Comparison of ENCODE assay signal across 14 cellular contexts in genomic region chr2:96114903-96115581, GRCh38. TPM values are rescaled to one million over a fixed set of nuclear protein-coding genes. Genes with fewer than 3 reads are reported as not detected.
DNase-seq lines count a peak whose midpoint lies in the region; ATAC-seq and TF ChIP-seq lines count a peak whose summit lies in the region.
"Had no signal": no experiment of that assay in that cellular context is flagged by ENCODE, and none has a peak within 500 bp of the region (broad histone marks: within the 10 kb centered on the region; RNA-seq: fewer than 3 reads in every experiment).

No MANE protein-coding gene starts in this region.

- H3K4me1 ChIP-seq in left ventricle myocardium inferior (peaks cover 45% of the 10 kb centered on the region), psoas muscle (peaks cover 6% of the 10 kb centered on the region)

- peaks cover 40% of the 10 kb centered on the region for H3K27me3 ChIP-seq in left ventricle myocardium inferior (ENCODE audit: low read depth)
- H3K27me3 ChIP-seq in psoas muscle (ENCODE audit: insufficient read depth in 3 of 3, low read length in 2 of 3) = peaks cover 0 to 23% (median 0%) of the 10 kb centered on the region in 3 donors

- H3K27me3 Mint-ChIP-seq in activated naive CD4-positive, alpha-beta T cell treated with anti-CD3 and anti-CD28 coated beads for 36 hours (ENCODE audit: low read depth) = peaks cover 13% of the 10 kb centered on the region
- peaks cover 13% of the 10 kb centered on the region for H3K27me3 Mint-ChIP-seq in activated CD8-positive, alpha-beta T cell treated with anti-CD3 and anti-CD28 coated beads for 36 hours

- peaks cover 8% of the 10 kb centered on the region for H3K4me1 Mint-ChIP-seq in activated naive CD4-positive, alpha-beta T cell treated with anti-CD3 and anti-CD28 coated beads for 36 hours (ENCODE audit: low read depth)
- peaks cover 14% of the 10 kb centered on the region for H3K4me1 Mint-ChIP-seq in activated CD8-positive, alpha-beta T cell treated with anti-CD3 and anti-CD28 coated beads for 36 hours (ENCODE audit: low read depth)

- no peak for DNase-seq in activated naive CD4-positive, alpha-beta T cell treated with anti-CD3 and anti-CD28 coated beads for 36 hours
- no peak for DNase-seq in activated naive CD4-positive, alpha-beta T cell treated with Interleukin-2 at 50 U/mL for 16 hours
- no peak for DNase-seq in activated CD8-positive, alpha-beta T cell treated with anti-CD3 and anti-CD28 coated beads for 36 hours
- DNase-seq in left ventricle myocardium inferior (peak; percentile 13), psoas muscle (no peak), NCI-H345 (lab: John Stamatoyannopoulos, UW) (no peak), DMS53 treated with DMSO at 0.1 percent for 48 hours (lab: John Stamatoyannopoulos, UW; ENCODE audit: unreplicated experiment) (no peak)
- DNase-seq in stimulated activated CD4-positive, alpha-beta T cell treated with anti-CD3 and anti-CD28 coated beads, Interleukin-4, amount 100 ng/mL, for 1 hour = no peak
- DNase-seq: DMS79 treated with DMSO at 0.1 percent for 48 hours, hypothalamus, NCI-H1436 treated with DMSO at 0.1 percent for 48 hours, NCI-H69 had no signal

- intact Hi-C loops in activated naive CD4-positive, alpha-beta T cell treated with anti-CD3 and anti-CD28 coated beads for 36 hours (cut with micrococcal nuclease) = loop anchor here (5.0 kb wide), 1 partner anchor 108 kb away; no protein-coding TSS in a partner anchor
- intact Hi-C loops in activated CD8-positive, alpha-beta T cell treated with anti-CD3 and anti-CD28 coated beads for 36 hours (cut with micrococcal nuclease) = no loop called here
- intact Hi-C loops in left ventricle myocardium inferior (cut with micrococcal nuclease) = no loop called here
- intact Hi-C loops in psoas muscle (cut with DNase I) = loop anchor here (10.0 kb wide), 1 partner anchor 90 kb away; no protein-coding TSS in a partner anchor

- H3K4me3 ChIP-seq in left ventricle myocardium inferior (peak overlapping the region; percentile 79), psoas muscle (peak overlapping the region; percentile 66)

- H3K27ac ChIP-seq in left ventricle myocardium inferior (replicated peaks) = peak overlapping the region; percentile 84
- peak overlapping the region; percentile 4 for H3K27ac ChIP-seq in psoas muscle

- H3K36me3 Mint-ChIP-seq in activated naive CD4-positive, alpha-beta T cell treated with anti-CD3 and anti-CD28 coated beads for 36 hours (ENCODE audit: low read depth) = no peaks in the 10 kb centered on the region
- H3K36me3 Mint-ChIP-seq in activated CD8-positive, alpha-beta T cell treated with anti-CD3 and anti-CD28 coated beads for 36 hours (ENCODE audit: low read depth) = no peaks in the 10 kb centered on the region

- no peak overlapping the region for H3K27ac Mint-ChIP-seq in activated naive CD4-positive, alpha-beta T cell treated with anti-CD3 and anti-CD28 coated beads for 36 hours
- no peak overlapping the region for H3K27ac Mint-ChIP-seq in activated CD8-positive, alpha-beta T cell treated with anti-CD3 and anti-CD28 coated beads for 36 hours

- CTCF ChIA-PET in activated naive CD4-positive, alpha-beta T cell treated with anti-CD3 and anti-CD28 coated beads for 36 hours (lab: Charles Lee) = interaction anchor here (1.9 to 4.8 kb wide), 2 partner anchors 24 to 60 kb away, joined by 7 to 43 read pairs; partner anchors contain the start of gene ASTL
- CTCF ChIA-PET in activated CD8-positive, alpha-beta T cell treated with anti-CD3 and anti-CD28 coated beads for 36 hours (lab: Charles Lee) = interaction anchor here (0.7 to 9.3 kb wide), 5 partner anchors 24 to 122 kb away, joined by 3 to 94 read pairs (median 34); partner anchors contain the start of gene ASTL

- H3K36me3 ChIP-seq in left ventricle myocardium inferior (no peaks in the 10 kb centered on the region), psoas muscle (ENCODE audit: insufficient read depth in 1 of 2, low read depth in 1 of 2) (no peaks in the 10 kb centered on the region)

- peak overlapping the region; percentile 72 for H3K4me3 Mint-ChIP-seq in activated naive CD4-positive, alpha-beta T cell treated with anti-CD3 and anti-CD28 coated beads for 36 hours
- H3K4me3 Mint-ChIP-seq in activated CD8-positive, alpha-beta T cell treated with anti-CD3 and anti-CD28 coated beads for 36 hours = peak overlapping the region; percentile 56

- POLR2A ChIA-PET in activated CD8-positive, alpha-beta T cell treated with anti-CD3 and anti-CD28 coated beads for 36 hours (lab: Charles Lee) = no interaction called here

- no peak for TF ChIP-seq CTCF in activated CD8-positive, alpha-beta T cell treated with anti-CD3 and anti-CD28 coated beads for 36 hours (IDR thresholded peaks at IDR 0.05)
- TF ChIP-seq CTCF in left ventricle myocardium inferior (IDR thresholded peaks at IDR 0.05; ENCODE audit: borderline replicate concordance) (no peak), psoas muscle (IDR thresholded peaks at IDR 0.05) (no peak)

- 90 to 92% (median 91%) methylated on average over 24 of the region's 24 CpGs for WGBS in psoas muscle, 3 donors

- ATAC-seq in activated CD8-positive, alpha-beta T cell treated with anti-CD3 and anti-CD28 coated beads for 36 hours = no peak
- no peak for ATAC-seq in psoas muscle

- H3K9me3 ChIP-seq in left ventricle myocardium inferior (replicated peaks) = no peaks in the 10 kb centered on the region
- no peaks in the 10 kb centered on the region for H3K9me3 ChIP-seq in psoas muscle

- H3K9me3 Mint-ChIP-seq in activated naive CD4-positive, alpha-beta T cell treated with anti-CD3 and anti-CD28 coated beads for 36 hours = no peaks in the 10 kb centered on the region
- H3K9me3 Mint-ChIP-seq in activated CD8-positive, alpha-beta T cell treated with anti-CD3 and anti-CD28 coated beads for 36 hours = no peaks in the 10 kb centered on the region

RNA-seq across cellular contexts. Expression of gene ADRA2B, which starts 1.3 kb away (rescaled TPM):
- total RNA-seq in activated naive CD4-positive, alpha-beta T cell treated with anti-CD3 and anti-CD28 coated beads for 36 hours = under 1 TPM; 0.52 TPM
- under 1 TPM; 0.29 to 0.34 TPM for total RNA-seq in activated CD8-positive, alpha-beta T cell treated with anti-CD3 and anti-CD28 coated beads for 36 hours
- total RNA-seq in left ventricle myocardium inferior = 2.9 TPM
- 1 to 10 TPM; 1.6 to 5.3 (median 2.8) TPM for total RNA-seq in psoas muscle
- 1 to 10 TPM; 1.7 to 2.1 (median 1.9) TPM for polyA plus RNA-seq in psoas muscle
- polyA plus RNA-seq: AG04450 had no signal

RNA-seq across cellular contexts. Expression of gene ASTL, which starts 23.3 kb away (rescaled TPM):
- 1 to 10 TPM; 2.5 to 2.6 TPM for total RNA-seq in activated naive CD4-positive, alpha-beta T cell treated with anti-CD3 and anti-CD28 coated beads for 36 hours
- 1 to 10 TPM; 1.8 to 2.7 TPM for total RNA-seq in activated CD8-positive, alpha-beta T cell treated with anti-CD3 and anti-CD28 coated beads for 36 hours
- not detected for total RNA-seq in left ventricle myocardium inferior
- total RNA-seq in psoas muscle = not detected
- polyA plus RNA-seq in psoas muscle = under 1 TPM in 1 of 3 donors, not detected in 2; 0.03 TPM
- total RNA-seq: T-helper 2 cell treated with Interferon-gamma antibody and Interleukin-4, amounts not matched to agents 100 ng/mL and 5 ng/mL, for 36 hours had no signal
- polyA plus RNA-seq: AG04450 had no signal

RNA-seq across cellular contexts. Expression of gene DUSP2, which starts 30.2 kb away (rescaled TPM):
- total RNA-seq in activated naive CD4-positive, alpha-beta T cell treated with anti-CD3 and anti-CD28 coated beads for 36 hours = 100 to 1,000 TPM; 429 to 463 TPM
- 100 to 1,000 TPM; 311 to 313 TPM for total RNA-seq in activated CD8-positive, alpha-beta T cell treated with anti-CD3 and anti-CD28 coated beads for 36 hours
- total RNA-seq in left ventricle myocardium inferior (0.82 TPM), psoas muscle (1 to 10 TPM in 3 of 4 donors, under 1 TPM in 1; 0.64 to 2.4 (median 1.8) TPM)
- 1 to 10 TPM; 3.1 to 5.8 (median 4.1) TPM for polyA plus RNA-seq in psoas muscle

Comparison
In these comparisons a context has a peak if more than half of its experiments do, and no peak if none do; other contexts are left out.
1. RNA of gene DUSP2, which starts 30.2 kb away (total RNA-seq): 429 to 463 TPM in activated naive CD4-positive, alpha-beta T cell treated with anti-CD3 and anti-CD28 coated beads for 36 hours and 311 to 313 TPM in activated CD8-positive, alpha-beta T cell treated with anti-CD3 and anti-CD28 coated beads for 36 hours; 0.64 to 2.4 TPM in psoas muscle and 0.82 TPM in left ventricle myocardium inferior (single experiment); every median in the first group is over 10 times any median in the second.
2. intact Hi-C loops: an anchor here in activated naive CD4-positive, alpha-beta T cell treated with anti-CD3 and anti-CD28 coated beads for 36 hours (5.0 kb wide) and psoas muscle (10.0 kb wide); none called in activated CD8-positive, alpha-beta T cell treated with anti-CD3 and anti-CD28 coated beads for 36 hours and left ventricle myocardium inferior.